In genomic region chr10:8144496-8144895, GRCh38 we compare ENCODE assay signal across 18 cellular contexts.
DNase-seq lines count a peak whose midpoint lies in the region; ATAC-seq, FAIRE-seq and TF ChIP-seq lines count a peak whose summit lies in the region.
"Had no signal": no experiment of that assay in that cellular context is flagged by ENCODE, and none has a peak within 500 bp of the region (broad histone marks: within the 10 kb centered on the region; RNA-seq: fewer than 3 reads in every experiment).

No MANE protein-coding gene starts in this region.

- no peaks in the 10 kb centered on the region for H3K36me3 Mint-ChIP-seq in activated T-cell treated with anti-CD3 and anti-CD28 coated beads, Interleukin-2, amount 50 U/mL, for 72 hours (ENCODE audit: insufficient read depth in 2 of 2)
- H3K36me3 Mint-ChIP-seq: CD14-positive monocyte; CD8-positive, alpha-beta T cell had no signal

- H4K20me1 ChIP-seq in BLaER1 treated with 17β-estradiol and CSF1 and Interleukin-3, amounts not matched to agents 10 nM and 100 nM = no peaks in the 10 kb centered on the region; a peak in 1 of 22 replicates
- H4K20me1 ChIP-seq in H1 (replicated peaks in 1 of 2; ENCODE audit: control insufficient read depth in 1 of 2, insufficient read depth in 2 of 2, low read length in 2 of 2) = no peaks in the 10 kb centered on the region

- H3K18ac ChIP-seq in H1 (ENCODE audit: extremely low read depth, low read length) = no peak overlapping the region

- no peak overlapping the region for H3K27ac Mint-ChIP-seq in activated T-cell treated with anti-CD3 and anti-CD28 coated beads, Interleukin-2, amount 50 U/mL, for 72 hours
- H3K27ac Mint-ChIP-seq: CD8-positive, alpha-beta T cell had no signal

- ATAC-seq in activated T-cell treated with anti-CD3 and anti-CD28 coated beads, Interleukin-2, amount 50 U/mL, for 72 hours (replicated peaks in 1 of 2) = no peak
- ATAC-seq: CD8-positive, alpha-beta T cell had no signal

- peaks cover 13 to 26% (median 16%) of the 10 kb centered on the region in 10 experiments for H3K4me1 ChIP-seq in BLaER1 treated with 17β-estradiol and CSF1 and Interleukin-3, amounts not matched to agents 10 nM and 100 nM
- no peaks in the 10 kb centered on the region for H3K4me1 ChIP-seq in H1 (replicated peaks in 1 of 4; ENCODE audit: control insufficient read depth in 3 of 4, insufficient read depth in 4 of 4, low read length in 3 of 4)
- H3K4me1 ChIP-seq in prostate gland (replicated peaks) = no peaks in the 10 kb centered on the region

- FAIRE-seq in H1 (lab: Jason Lieb, UNC) = no peak
- FAIRE-seq: D721Med, G401.6, GM12891 had no signal

- H3K79me1 ChIP-seq in H1 (ENCODE audit: low read depth, low read length) = no peaks in the 10 kb centered on the region

- no peak overlapping the region for H3K4ac ChIP-seq in H1 (replicated peaks; ENCODE audit: insufficient read length, low read depth, low read length)

- no peak overlapping the region for H4K8ac ChIP-seq in H1 (ENCODE audit: extremely low read depth, insufficient read depth, low read length)

- no peak overlapping the region for H2BK120ac ChIP-seq in H1 (replicated peaks; ENCODE audit: low read depth, low read length)

- no peak overlapping the region for H3K56ac ChIP-seq in H1 (replicated peaks; ENCODE audit: insufficient read length, low read depth, low read length)

- H3K36me3 ChIP-seq in BLaER1 treated with 17β-estradiol and CSF1 and Interleukin-3, amounts not matched to agents 10 nM and 100 nM = no peaks in the 10 kb centered on the region
- H3K36me3 ChIP-seq in H1 (ENCODE audit: control insufficient read depth in 2 of 4, insufficient read depth in 4 of 4, low read length in 3 of 4) (no peaks in the 10 kb centered on the region), prostate gland (no peaks in the 10 kb centered on the region)

- WGBS in H1 (ENCODE audit: extremely low coverage in 1 of 2, insufficient coverage in 1 of 2, insufficient read length in 1 of 2, insufficient replicate concordance in 2 of 2, low coverage in 1 of 2, low lambda C conversion rate in 2 of 2, missing lambda C conversion rate in 1 of 2), 2 experiments = 90% methylated on average over 4 of the region's 4 CpGs; no CpG with 5 or more reads in 1 of the 2 experiments
- WGBS in prostate gland = 63% methylated on average over 4 of the region's 4 CpGs

- H2BK20ac ChIP-seq in H1 (ENCODE audit: low read length) = no peak overlapping the region

- H3K27ac ChIP-seq in BLaER1 treated with 17β-estradiol and CSF1 and Interleukin-3, amounts not matched to agents 10 nM and 100 nM = no peak overlapping the region; a peak in 1 of 22 replicates
- H3K27ac ChIP-seq in H1 (ENCODE audit: low read depth, low read length) (no peak overlapping the region), prostate gland (peak overlapping the region in 1 of 2 donors; percentile 55)

- peaks cover 7% of the 10 kb centered on the region for H3K27me3 Mint-ChIP-seq in activated T-cell treated with anti-CD3 and anti-CD28 coated beads, Interleukin-2, amount 50 U/mL, for 72 hours (ENCODE audit: low read depth)

- H2AK5ac ChIP-seq in H1 (ENCODE audit: low read depth, low read length) = no peak overlapping the region

- no peak overlapping the region for H3K4me3 ChIP-seq in BLaER1 treated with 17β-estradiol and CSF1 and Interleukin-3, amounts not matched to agents 10 nM and 100 nM
- no peak overlapping the region for H3K4me3 ChIP-seq in LNCaP clone FGC (ENCODE audit: low read depth, low read length)
- no peak overlapping the region for H3K4me3 ChIP-seq in H1 (ENCODE audit: extremely low read depth in 1 of 4, insufficient read depth in 2 of 4, low read depth in 3 of 4, low read length in 4 of 4)
- no peak overlapping the region for H3K4me3 ChIP-seq in prostate gland

- intact Hi-C loops in prostate gland (cut with DNase I) = no loop called here

- H3K9ac ChIP-seq in BLaER1 treated with 17β-estradiol and CSF1 and Interleukin-3, amounts not matched to agents 10 nM and 100 nM = no peak overlapping the region
- no peak overlapping the region for H3K9ac ChIP-seq in H1 (replicated peaks in 1 of 4; ENCODE audit: extremely low read depth in 1 of 4, low read depth in 3 of 4, low read length in 3 of 4)

- DNase-seq in LNCaP clone FGC (ENCODE audit: low read depth) (peak; percentile 70), H1 (ENCODE audit: low read depth in 1 of 2, low spot score in 2 of 2) (no peak), prostate gland (ENCODE audit: low spot score) (peak; percentile 58), hypothalamus (lab: John Stamatoyannopoulos, UW) (no peak), NCI-H146 (lab: John Stamatoyannopoulos, UW) (no peak)
- DNase-seq in activated T-cell treated with anti-CD3 and anti-CD28 coated beads, Interleukin-2, amount 50 U/mL, for 72 hours = no peak
- DNase-seq: ACHN; CD8-positive, alpha-beta T cell; COR-L47; DMS153; DMS79 treated with DMSO at 0.1 percent for 48 hours; EL; HCEC 1CT had no signal

- 0 out of 2 replicates have a peak overlapping the region, but pooled peaks have one; percentile 13 for H2AFZ ChIP-seq in H1 (ENCODE audit: low read length)

- CTCF ChIA-PET in H1 (lab: Charles Lee; ENCODE audit: partially characterized antibody) = interaction anchor here (1.4 kb wide), 1 partner anchor 79 kb away, joined by 3 read pairs; no protein-coding TSS in a partner anchor

- H2BK5ac ChIP-seq in H1 (ENCODE audit: low read depth, low read length) = no peak overlapping the region

- TF ChIP-seq RAD21 in H1 (IDR thresholded peaks at IDR 0.05 in 1 of 2, conservative IDR thresholded peaks at IDR 0.05 in 1 of 2; ENCODE audit: low read depth in 2 of 2, low read length in 2 of 2) = no peak

- no peak overlapping the region for H2BK12ac ChIP-seq in H1 (ENCODE audit: low read depth, low read length)

- no peak overlapping the region for H3K23ac ChIP-seq in H1 (ENCODE audit: insufficient read length)

- H3K9me3 Mint-ChIP-seq in activated T-cell treated with anti-CD3 and anti-CD28 coated beads, Interleukin-2, amount 50 U/mL, for 72 hours = no peaks in the 10 kb centered on the region
- H3K9me3 Mint-ChIP-seq: CD8-positive, alpha-beta T cell had no signal

- H3K4me1 Mint-ChIP-seq in activated T-cell treated with anti-CD3 and anti-CD28 coated beads, Interleukin-2, amount 50 U/mL, for 72 hours (ENCODE audit: low read depth) = peaks cover 23% of the 10 kb centered on the region
- H3K4me1 Mint-ChIP-seq: CD14-positive monocyte had no signal

- peaks cover 0 to 23% (median 0%) of the 10 kb centered on the region in 11 experiments; a peak in 5 of 22 replicates for H3K27me3 ChIP-seq in BLaER1 treated with 17β-estradiol and CSF1 and Interleukin-3, amounts not matched to agents 10 nM and 100 nM
- H3K27me3 ChIP-seq in H1 (replicated peaks in 1 of 4; ENCODE audit: control insufficient read depth in 3 of 4, extremely low read depth in 1 of 4, insufficient read depth in 3 of 4, low read length in 3 of 4) (no peaks in the 10 kb centered on the region), prostate gland (replicated peaks; ENCODE audit: insufficient read depth) (no peaks in the 10 kb centered on the region)

- no peak overlapping the region for H2BK15ac ChIP-seq in H1 (ENCODE audit: low read length)

- H3K9me3 ChIP-seq in BLaER1 treated with 17β-estradiol and CSF1 and Interleukin-3, amounts not matched to agents 10 nM and 100 nM (replicated peaks in 1 of 11) = no peaks in the 10 kb centered on the region
- H3K9me3 ChIP-seq in H1 (ENCODE audit: insufficient read depth in 2 of 2, low read depth in 1 of 2, low read length in 1 of 2) (no peaks in the 10 kb centered on the region), prostate gland (no peaks in the 10 kb centered on the region)

- H3K14ac ChIP-seq in H1 (ENCODE audit: insufficient read length) = no peak overlapping the region

- H4K91ac ChIP-seq in H1 (replicated peaks; ENCODE audit: insufficient read length, low read length) = no peak overlapping the region

- POLR2A ChIA-PET in H1 (lab: Charles Lee; ENCODE audit: partially characterized antibody) = no interaction called here

- no peaks in the 10 kb centered on the region for H3K79me2 ChIP-seq in H1 (ENCODE audit: control insufficient read depth in 1 of 2, insufficient read depth in 2 of 2, low read length in 2 of 2)

- H3K4me3 Mint-ChIP-seq in activated T-cell treated with anti-CD3 and anti-CD28 coated beads, Interleukin-2, amount 50 U/mL, for 72 hours = no peak overlapping the region
- H3K4me3 Mint-ChIP-seq: CD14-positive monocyte; CD8-positive, alpha-beta T cell had no signal

- TF ChIP-seq POLR2A in H1 (IDR thresholded peaks at IDR 0.05; ENCODE audit: control extremely low read depth in 1 of 2, low read depth in 2 of 2, low read length in 2 of 2) = no peak
- no peak for TF ChIP-seq POLR2A in prostate gland (IDR thresholded peaks at IDR 0.05)

- TF ChIP-seq EP300 in H1 (IDR thresholded peaks at IDR 0.05; ENCODE audit: borderline replicate concordance in 1 of 2, low read depth in 2 of 2, low read length in 2 of 2) = no peak

- TF ChIP-seq CTCF in LNCaP clone FGC (IDR thresholded peaks at IDR 0.05; ENCODE audit: control insufficient read depth, extremely low read depth, insufficient read depth) (no peak), H1 (IDR thresholded peaks at IDR 0.05; ENCODE audit: control extremely low read depth in 1 of 3, insufficient read depth in 1 of 3, low read depth in 1 of 3, low read length in 3 of 3) (no peak), prostate gland (IDR thresholded peaks at IDR 0.05) (no peak)

- no peak overlapping the region for H4K5ac ChIP-seq in H1 (ENCODE audit: insufficient read length, low read depth, low read length)

- H3K4me2 ChIP-seq in BLaER1 treated with 17β-estradiol and CSF1 and Interleukin-3, amounts not matched to agents 10 nM and 100 nM = peak overlapping the region; percentile 30 to 82 (median 59)
- H3K4me2 ChIP-seq in H1 (ENCODE audit: insufficient read depth in 1 of 2, low read depth in 2 of 2, low read length in 2 of 2) = no peak overlapping the region

- no peaks in the 10 kb centered on the region for H3K23me2 ChIP-seq in H1 (ENCODE audit: low read depth, low read length)

TF ChIP-seq in H1, 55 proteins besides CTCF, POLR2A, EP300 and RAD21 (continues in another document):
- TF ChIP-seq KDM5A (IDR thresholded peaks at IDR 0.05; ENCODE audit: low read length) = no peak

Comparison
In these comparisons a context has a peak if more than half of its experiments do, and no peak if none do; other contexts are left out.
1. H3K4me2 ChIP-seq: peak in BLaER1 treated with 17β-estradiol and CSF1 and Interleukin-3, amounts not matched to agents 10 nM and 100 nM (11 of 11); none in H1 (0 of 2).
2. DNase-seq: peak in LNCaP clone FGC (single experiment) and prostate gland (single experiment); none in H1 (0 of 2), activated T-cell treated with anti-CD3 and anti-CD28 coated beads, Interleukin-2, amount 50 U/mL, for 72 hours (0 of 2), hypothalamus (0 of 51) and NCI-H146 (single experiment).